In genomic region chr17:44086364-44087311, GRCh38 we compare ENCODE assay signal across 2 cellular contexts.
TF ChIP-seq lines count a peak whose summit lies in the region.

No MANE protein-coding gene starts in this region.

TF ChIP-seq in HEK293T, 16 proteins besides CTCF, POLR2A, EP300 and RAD21:
- TF ChIP-seq L3MBTL2 (conservative IDR thresholded peaks at IDR 0.05) (no peak), FOXA1 (IDR thresholded peaks at IDR 0.05) (no peak), LEF1 (IDR thresholded peaks at IDR 0.05; ENCODE audit: borderline replicate concordance) (no peak), ARNT (IDR thresholded peaks at IDR 0.05) (no peak)

TF ChIP-seq in GM12878, 131 proteins besides CTCF, POLR2A, EP300 and RAD21:
- TF ChIP-seq BCL3 (IDR thresholded peaks at IDR 0.05; ENCODE audit: borderline replicate concordance, insufficient read depth, low read depth, low read length, poor library complexity, severe bottlenecking) = peak; percentile 60
- TF ChIP-seq RELA (IDR thresholded peaks at IDR 0.05; ENCODE audit: borderline replicate concordance, partially characterized antibody) = no peak
